ENCODE assay signal across 19 cellular contexts in genomic region chrX:43605351-43605750, GRCh38.
"Had no signal": no experiment of that assay in that cellular context is flagged by ENCODE, and none has a peak within 500 bp of the region (broad histone marks: within the 10 kb centered on the region; RNA-seq: fewer than 3 reads in every experiment).

No MANE protein-coding gene starts in this region.

- H3K27ac ChIP-seq: gastrocnemius medialis, heart right ventricle, sigmoid colon, skin epidermis, testis, tibial nerve, upper lobe of right lung, vagina had no signal

- H3K4me1 ChIP-seq: gastrocnemius medialis, heart right ventricle, sigmoid colon, testis, tibial nerve, upper lobe of right lung, vagina had no signal

- H3K27me3 ChIP-seq: gastrocnemius medialis, heart right ventricle, sigmoid colon, testis, tibial nerve, upper lobe of right lung, vagina had no signal

- H3K27me3 Mint-ChIP-seq: naive thymus-derived CD8-positive, alpha-beta T cell; stimulated activated naive CD8-positive, alpha-beta T cell treated with anti-CD3 and anti-CD28 coated beads, Interleukin-15, amount 100 ng/mL, for 72 hours had no signal

- H3K9me3 ChIP-seq: gastrocnemius medialis, mucosa of descending colon, sigmoid colon, testis, tibial nerve, upper lobe of right lung, vagina had no signal

- H3K9me3 Mint-ChIP-seq: stimulated activated naive B cell treated with anti-CD40 and anti-IgM and Interleukin-4, amounts not matched to agents 10 μg/mL and 1 μg/mL and 100 μg/mL, for 72 hours; stimulated activated naive CD8-positive, alpha-beta T cell treated with anti-CD3 and anti-CD28 coated beads, Interleukin-15, amount 100 ng/mL, for 72 hours had no signal

- ATAC-seq: esophagus mucosa; gastrocnemius medialis; heart right ventricle; left lobe of liver; mucosa of descending colon; naive thymus-derived CD8-positive, alpha-beta T cell; stimulated activated naive CD8-positive, alpha-beta T cell treated with anti-CD3 and anti-CD28 coated beads, Interleukin-15, amount 100 ng/mL, for 72 hours; upper lobe of right lung had no signal

- H3K4me3 ChIP-seq: gastrocnemius medialis, heart right ventricle, mucosa of descending colon, sigmoid colon, skin epidermis, testis, tibial nerve, upper lobe of right lung, vagina had no signal

- H3K36me3 Mint-ChIP-seq: stimulated activated naive B cell treated with anti-CD40 and anti-IgM and Interleukin-4, amounts not matched to agents 10 μg/mL and 1 μg/mL and 100 μg/mL, for 72 hours had no signal

- DNase-seq: effector CD8-positive, alpha-beta T cell; gastrocnemius medialis; heart right ventricle; hypothalamus; mucosa of descending colon; naive thymus-derived CD8-positive, alpha-beta T cell; posterior cingulate gyrus; sigmoid colon; stimulated activated CD4-positive, alpha-beta T cell treated with anti-CD3 and anti-CD28 coated beads, Interleukin-2, amount 100 ng/mL, for 24 hours; stimulated activated CD4-positive, alpha-beta T cell treated with anti-CD3 and anti-CD28 coated beads, Interleukin-4, amount 100 ng/mL, for 4 hours; stimulated activated naive B cell treated with anti-CD40 and anti-IgM and Interleukin-4, amounts not matched to agents 10 μg/mL and 1 μg/mL and 100 μg/mL, for 72 hours; stimulated activated naive CD8-positive, alpha-beta T cell treated with anti-CD3 and anti-CD28 coated beads, Interleukin-15, amount 100 ng/mL, for 72 hours; testis; upper lobe of right lung had no signal

- H3K27ac Mint-ChIP-seq: naive thymus-derived CD8-positive, alpha-beta T cell; stimulated activated naive B cell treated with anti-CD40 and anti-IgM and Interleukin-4, amounts not matched to agents 10 μg/mL and 1 μg/mL and 100 μg/mL, for 72 hours; stimulated activated naive CD8-positive, alpha-beta T cell treated with anti-CD3 and anti-CD28 coated beads, Interleukin-15, amount 100 ng/mL, for 72 hours had no signal

- H3K4me3 Mint-ChIP-seq: naive thymus-derived CD8-positive, alpha-beta T cell; stimulated activated naive B cell treated with anti-CD40 and anti-IgM and Interleukin-4, amounts not matched to agents 10 μg/mL and 1 μg/mL and 100 μg/mL, for 72 hours; stimulated activated naive CD8-positive, alpha-beta T cell treated with anti-CD3 and anti-CD28 coated beads, Interleukin-15, amount 100 ng/mL, for 72 hours had no signal

- H3K36me3 ChIP-seq: gastrocnemius medialis, heart right ventricle, sigmoid colon, tibial nerve, upper lobe of right lung, vagina had no signal

- H3K4me1 Mint-ChIP-seq: naive thymus-derived CD8-positive, alpha-beta T cell; stimulated activated naive B cell treated with anti-CD40 and anti-IgM and Interleukin-4, amounts not matched to agents 10 μg/mL and 1 μg/mL and 100 μg/mL, for 72 hours; stimulated activated naive CD8-positive, alpha-beta T cell treated with anti-CD3 and anti-CD28 coated beads, Interleukin-15, amount 100 ng/mL, for 72 hours had no signal
